In genomic region chr11:95599959-95600586, GRCh38 we compare ENCODE assay signal across 19 cellular contexts.
DNase-seq lines count a peak whose midpoint lies in the region; ATAC-seq and TF ChIP-seq lines count a peak whose summit lies in the region.
"Had no signal": no experiment of that assay in that cellular context is flagged by ENCODE, and none has a peak within 500 bp of the region (broad histone marks: within the 10 kb centered on the region; RNA-seq: fewer than 3 reads in every experiment).

No MANE protein-coding gene starts in this region.

- H3K9ac ChIP-seq in liver (ENCODE audit: low read depth in 1 of 2, low read length in 2 of 2): no peak overlapping the region

- H3K36me3 ChIP-seq in liver (ENCODE audit: control insufficient read depth in 4 of 4, insufficient read depth in 3 of 4, low read depth in 1 of 4, low read length in 3 of 4) (no peaks in the 10 kb centered on the region), right lobe of liver (no peaks in the 10 kb centered on the region), WERI-Rb-1 (no peaks in the 10 kb centered on the region), aorta (ENCODE audit: control insufficient read depth in 1 of 2, insufficient read depth in 2 of 2, low read length in 1 of 2) (no peaks in the 10 kb centered on the region)
- H3K36me3 ChIP-seq: brain microvascular endothelial cell, gastrocnemius medialis, left ventricle myocardium inferior, pancreas, thyroid gland had no signal

- TF ChIP-seq POLR2A in right lobe of liver (IDR thresholded peaks at IDR 0.05): no peak

- DNase-seq in right lobe of liver: no peak
- DNase-seq in WERI-Rb-1: peak; percentile 18
- peak; percentile 43 for DNase-seq in amniotic epithelial cell (ENCODE audit: low read depth)
- no peak for DNase-seq in aorta
- no peak for DNase-seq in inferior parietal cortex (ENCODE audit: extremely low spot score)
- no peak for DNase-seq in activated gamma-delta T cell treated with Interleukin-2 at 50 U/mL for 16 hours
- DNase-seq: brain microvascular endothelial cell, gastrocnemius medialis, left ventricle myocardium inferior, NCI-H2029, NCI-H748 treated with DMSO at 0.1 percent for 48 hours, pancreas, RPMI8226, thyroid gland had no signal

- no peak for TF ChIP-seq CTCF in liver (IDR thresholded peaks at IDR 0.05; ENCODE audit: low read depth, low read length, missing input control)
- TF ChIP-seq CTCF in right lobe of liver (IDR thresholded peaks at IDR 0.05): no peak
- no peak for TF ChIP-seq CTCF in WERI-Rb-1 (IDR thresholded peaks at IDR 0.05; ENCODE audit: low read depth, low read length)

- intact Hi-C loops in right lobe of liver (cut with DNase I) (no loop called here), aorta (cut with DNase I) (loop anchor here in 1 of 2 donors (10.0 kb wide), 1 partner anchor 45 kb away; no protein-coding TSS in a partner anchor)

- H3K9me3 ChIP-seq in liver (ENCODE audit: control insufficient read depth in 4 of 4, low read length in 3 of 4): no peaks in the 10 kb centered on the region
- no peaks in the 10 kb centered on the region for H3K9me3 ChIP-seq in right lobe of liver
- H3K9me3 ChIP-seq in WERI-Rb-1 (ENCODE audit: severe bottlenecking): no peaks in the 10 kb centered on the region
- no peaks in the 10 kb centered on the region for H3K9me3 ChIP-seq in aorta (ENCODE audit: control insufficient read depth, low read length)
- H3K9me3 ChIP-seq: gastrocnemius medialis, left ventricle myocardium inferior, pancreas, thyroid gland had no signal

- 52% methylated on average over 2 of the region's 2 CpGs for WGBS in liver
- 59% methylated on average over 2 of the region's 2 CpGs for WGBS in right lobe of liver (ENCODE audit: insufficient coverage, low coverage, low lambda C conversion rate, missing lambda C conversion rate)
- WGBS in aorta, 2 donors: 87 to 93% methylated on average over 2 of the region's 2 CpGs

- peaks cover 8% of the 10 kb centered on the region for H3K4me1 Mint-ChIP-seq in stimulated activated memory B cell treated with anti-CD40 and anti-IgM and Interleukin-4, amounts not matched to agents 10 μg/mL and 1 μg/mL and 100 μg/mL, for 72 hours

- no peaks in the 10 kb centered on the region for H3K27me3 ChIP-seq in liver (ENCODE audit: control insufficient read depth in 4 of 4, insufficient read depth in 4 of 4, low read length in 3 of 4)
- H3K27me3 ChIP-seq in right lobe of liver: no peaks in the 10 kb centered on the region
- no peaks in the 10 kb centered on the region for H3K27me3 ChIP-seq in WERI-Rb-1 (ENCODE audit: insufficient read depth, low read depth, severe bottlenecking)
- H3K27me3 ChIP-seq in aorta (ENCODE audit: control insufficient read depth in 1 of 2, insufficient read depth in 2 of 2, low read length in 1 of 2): no peaks in the 10 kb centered on the region
- H3K27me3 ChIP-seq: brain microvascular endothelial cell, gastrocnemius medialis, pancreas, thyroid gland had no signal

- no peak overlapping the region for H3K4me3 Mint-ChIP-seq in stimulated activated memory B cell treated with anti-CD40 and anti-IgM and Interleukin-4, amounts not matched to agents 10 μg/mL and 1 μg/mL and 100 μg/mL, for 72 hours
- H3K4me3 Mint-ChIP-seq: dendritic cell treated with granulocyte-macrophage colony-stimulating factor and Interleukin-4, amounts not matched to agents 40 ng/mL and 50 ng/mL, for 4 days had no signal

- H3K4me3 ChIP-seq in liver (ENCODE audit: low read depth in 1 of 3, low read length in 3 of 3): no peak overlapping the region
- H3K4me3 ChIP-seq in right lobe of liver: no peak overlapping the region
- no peak overlapping the region for H3K4me3 ChIP-seq in WERI-Rb-1 (ENCODE audit: low read depth, low read length)
- H3K4me3 ChIP-seq in aorta (ENCODE audit: low read length in 2 of 2): no peak overlapping the region
- H3K4me3 ChIP-seq: gastrocnemius medialis, left ventricle myocardium inferior, pancreas, thyroid gland had no signal

- no peaks in the 10 kb centered on the region for H3K27me3 Mint-ChIP-seq in stimulated activated memory B cell treated with anti-CD40 and anti-IgM and Interleukin-4, amounts not matched to agents 10 μg/mL and 1 μg/mL and 100 μg/mL, for 72 hours
- H3K27me3 Mint-ChIP-seq: dendritic cell treated with granulocyte-macrophage colony-stimulating factor and Interleukin-4, amounts not matched to agents 40 ng/mL and 50 ng/mL, for 4 days had no signal

- H3K4me1 ChIP-seq in liver (ENCODE audit: control insufficient read depth in 4 of 4, insufficient read depth in 4 of 4, low read length in 3 of 4) (peaks cover 0 to 4% (median 0%) of the 10 kb centered on the region in 4 donors), right lobe of liver (no peaks in the 10 kb centered on the region), aorta (ENCODE audit: control insufficient read depth in 1 of 2, insufficient read depth in 2 of 2, low read length in 2 of 2) (peaks cover 0 to 1% of the 10 kb centered on the region in 2 donors)
- H3K4me1 ChIP-seq: gastrocnemius medialis, left ventricle myocardium inferior had no signal

- H3K27ac Mint-ChIP-seq in stimulated activated memory B cell treated with anti-CD40 and anti-IgM and Interleukin-4, amounts not matched to agents 10 μg/mL and 1 μg/mL and 100 μg/mL, for 72 hours: peak overlapping the region; percentile 53
- H3K27ac Mint-ChIP-seq: dendritic cell treated with granulocyte-macrophage colony-stimulating factor and Interleukin-4, amounts not matched to agents 40 ng/mL and 50 ng/mL, for 4 days had no signal

- peak in 1 of 2 donors; percentile 20 for TF ChIP-seq RAD21 in liver (IDR thresholded peaks at IDR 0.05)

- no peak for ATAC-seq in right lobe of liver
- no peak for ATAC-seq in stimulated activated memory B cell treated with anti-CD40 and anti-IgM and Interleukin-4, amounts not matched to agents 10 μg/mL and 1 μg/mL and 100 μg/mL, for 72 hours
- no peak for ATAC-seq in aorta (ENCODE audit: low FRiP score)
- ATAC-seq: gastrocnemius medialis had no signal

- H3K36me3 Mint-ChIP-seq in stimulated activated memory B cell treated with anti-CD40 and anti-IgM and Interleukin-4, amounts not matched to agents 10 μg/mL and 1 μg/mL and 100 μg/mL, for 72 hours: no peaks in the 10 kb centered on the region

- H3K9me3 Mint-ChIP-seq in stimulated activated memory B cell treated with anti-CD40 and anti-IgM and Interleukin-4, amounts not matched to agents 10 μg/mL and 1 μg/mL and 100 μg/mL, for 72 hours: no peaks in the 10 kb centered on the region
- H3K9me3 Mint-ChIP-seq: dendritic cell treated with granulocyte-macrophage colony-stimulating factor and Interleukin-4, amounts not matched to agents 40 ng/mL and 50 ng/mL, for 4 days had no signal

- H3K27ac ChIP-seq in liver (ENCODE audit: low read depth in 1 of 2, low read length in 2 of 2): no peak overlapping the region
- no peak overlapping the region for H3K27ac ChIP-seq in right lobe of liver
- H3K27ac ChIP-seq in WERI-Rb-1: no peak overlapping the region
- no peak overlapping the region for H3K27ac ChIP-seq in aorta (ENCODE audit: low read depth in 1 of 2, low read length in 2 of 2)
- H3K27ac ChIP-seq: brain microvascular endothelial cell, epithelial cell of prostate, gastrocnemius medialis, left ventricle myocardium inferior, pancreas, thyroid gland, VCaP had no signal

TF ChIP-seq in liver, 16 proteins besides CTCF, POLR2A, EP300 and RAD21:
- no peak for TF ChIP-seq HNF4A (conservative IDR thresholded peaks at IDR 0.05)
- peak; percentile 59 for TF ChIP-seq NR2F2 (IDR thresholded peaks at IDR 0.05)
- TF ChIP-seq FOXA1 (IDR thresholded peaks at IDR 0.05): no peak
- TF ChIP-seq, protein P1, sequence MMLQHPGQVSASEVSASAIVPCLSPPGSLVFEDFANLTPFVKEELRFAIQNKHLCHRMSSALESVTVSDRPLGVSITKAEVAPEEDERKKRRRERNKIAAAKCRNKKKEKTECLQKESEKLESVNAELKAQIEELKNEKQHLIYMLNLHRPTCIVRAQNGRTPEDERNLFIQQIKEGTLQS (IDR thresholded peaks at IDR 0.05): no peak
- TF ChIP-seq SP1 (IDR thresholded peaks at IDR 0.05): peak; percentile 15
- no peak for TF ChIP-seq GABPA (IDR thresholded peaks at IDR 0.05 in 1 of 2, conservative IDR thresholded peaks at IDR 0.05 in 1 of 2)
- no peak for TF ChIP-seq YY1 (IDR thresholded peaks at IDR 0.05)

Comparison
In these comparisons a context has a peak if more than half of its experiments do, and no peak if none do; other contexts are left out.
1. DNase-seq: peak in WERI-Rb-1 (single experiment) and amniotic epithelial cell (single experiment); none in right lobe of liver (0 of 3), aorta (0 of 2), inferior parietal cortex (single experiment) and activated gamma-delta T cell treated with Interleukin-2 at 50 U/mL for 16 hours (single experiment).